8 cellular contexts compared by ENCODE assay signal in genomic region chr15:74787251-74788041, GRCh38. TPM values are rescaled to one million over a fixed set of nuclear protein-coding genes. Genes with fewer than 3 reads are reported as not detected.
DNase-seq lines count a peak whose midpoint lies in the region; ATAC-seq and TF ChIP-seq lines count a peak whose summit lies in the region.

No MANE protein-coding gene starts in this region.

- WGBS in transverse colon (ENCODE audit: low coverage in 1 of 2), 2 donors = 0 to 34% methylated on average over 1 to 13 of the region's 13 CpGs

- H3K36me3 ChIP-seq in PC-3 (ENCODE audit: low read depth, low read length) (no peaks in the 10 kb centered on the region; the same call in 1 of the 2 replicates), transverse colon (no peaks in the 10 kb centered on the region)

- peak; percentile 13 for TF ChIP-seq POLR2A in transverse colon (IDR thresholded peaks at IDR 0.05)

- H3K9me3 ChIP-seq in PC-3 (ENCODE audit: low read length) (no peaks in the 10 kb centered on the region), transverse colon (no peaks in the 10 kb centered on the region)

- intact Hi-C loops in PC-3 (cut with micrococcal nuclease) (no loop called here), transverse colon (cut with DNase I; ENCODE audit: low total_unique reads) (no loop called here)

- no peaks in the 10 kb centered on the region for H3K9me2 ChIP-seq in PC-3 (replicated peaks; ENCODE audit: low read length)

- TF ChIP-seq EP300 in transverse colon (IDR thresholded peaks at IDR 0.05; ENCODE audit: low read depth) = no peak

- H3K27me3 ChIP-seq in PC-3 (ENCODE audit: low read length) (no peaks in the 10 kb centered on the region), transverse colon (no peaks in the 10 kb centered on the region)

- ATAC-seq in GM18858 (IDR thresholded peaks at IDR 0.05; ENCODE audit: unreplicated experiment) (peak; percentile 27), HG03064 (IDR thresholded peaks at IDR 0.05; ENCODE audit: low read depth, unreplicated experiment) (peak; percentile 36), PC-3 (no peak)

- in situ Hi-C loops in transverse colon (cut with MboI; ENCODE audit: low pct_ligation_motif_present in 1 of 4, low pct_unique_long_range_greater_than_20kb in 1 of 4, low sequenced_read_pairs in 3 of 4) = no loop called here

- H3K4me2 ChIP-seq in PC-3 (ENCODE audit: low read length) = no peak overlapping the region

- no peaks in the 10 kb centered on the region for H3F3A ChIP-seq in PC-3 (ENCODE audit: low read length, unreplicated experiment)

- no TSS peak for BruUV-seq in PC-3 (replicated peaks; lab: Mats Ljungman, UMichigan)

- H3K9ac ChIP-seq in PC-3 (ENCODE audit: low read length) = no peak overlapping the region

- H3K27ac ChIP-seq in PC-3 (ENCODE audit: low read length) (no peak overlapping the region), transverse colon (peak overlapping the region; percentile 84 to 92 (median 86))

- CTCF ChIA-PET in PC-3 (lab: Charles Lee) = no interaction called here

- H3K79me2 ChIP-seq in PC-3 (ENCODE audit: low read length) = peaks cover 99% of the 10 kb centered on the region

- POLR2A ChIA-PET in PC-3 (lab: Charles Lee; ENCODE audit: unreplicated experiment) = interaction anchor here (0.6 kb wide), 1 partner anchor 133 kb away, joined by 11 read pairs; no protein-coding TSS in a partner anchor

- TF ChIP-seq CTCF in PC-3 (conservative IDR thresholded peaks at IDR 0.05; ENCODE audit: low read depth, low read length) (peak; percentile 28; the same call in 1 of the 2 replicates), fibroblast of mammary gland (conservative IDR thresholded peaks at IDR 0.05; ENCODE audit: control insufficient read depth, insufficient read depth, low read depth, low read length) (peak; percentile 48), transverse colon (IDR thresholded peaks at IDR 0.05) (peak; percentile 42 to 77 (median 56))

- H3K4me3 ChIP-seq in PC-3 (ENCODE audit: low read length) (no peak overlapping the region), fibroblast of mammary gland (ENCODE audit: control insufficient read depth, low read depth, low read length) (no peak overlapping the region), transverse colon (peak overlapping the region in 1 of 4 donors; percentile 6)

- peak; percentile 43 for DNase-seq in A172 (ENCODE audit: low spot score)
- no peak for DNase-seq in PC-3
- peak; percentile 83 for DNase-seq in activated T-helper 1 cell treated with Interleukin-2 at 50 U/mL for 16 hours (ENCODE audit: low read depth)
- peak; percentile 61 for DNase-seq in fibroblast of mammary gland (ENCODE audit: low read depth)
- peak in 32 of 56 donors; percentile 24 to 67 (median 46) for DNase-seq in nucleus accumbens (lab: John Stamatoyannopoulos, UW)
- peak; percentile 88 for DNase-seq in transverse colon

- H3K4me1 ChIP-seq in PC-3 (ENCODE audit: insufficient read depth, low read length) (peaks cover 24% of the 10 kb centered on the region), transverse colon (peaks cover 64 to 98% (median 81%) of the 10 kb centered on the region in 4 donors)

- peaks cover 29% of the 10 kb centered on the region; the same call in 1 of the 2 replicates for H4K20me1 ChIP-seq in PC-3 (ENCODE audit: low read length)

- no peak overlapping the region for H2AFZ ChIP-seq in PC-3 (ENCODE audit: low read length)

RNA-seq across cellular contexts. Expression of gene CSK, which starts 5.6 kb away (rescaled TPM):
- total RNA-seq in A172 (2014; rRNA removed; shearing (Covaris generic)) = 28.3 and 29.8 TPM in 2 replicates
- 38.0 and 50.3 TPM in 2 replicates for total RNA-seq in PC-3 (2014; rRNA removed)
- 100 to 1,000 TPM in 1 of 4 donors, 10 to 100 TPM in 3; 59.7 to 176 (median 73.4) TPM for total RNA-seq in transverse colon

RNA-seq across cellular contexts. Expression of gene LMAN1L, which starts 25.2 kb away (rescaled TPM):
- total RNA-seq in A172 (2014; rRNA removed; shearing (Covaris generic)) = not detected in 2 replicates
- total RNA-seq in PC-3 (2014; rRNA removed) (not detected in 2 replicates), transverse colon (10 to 100 TPM in 1 of 4 donors, not detected in 3; 20.2 TPM)

RNA-seq across cellular contexts. Expression of gene CYP1A2, which starts 38.8 kb away (rescaled TPM):
- total RNA-seq in A172 (2014; rRNA removed; shearing (Covaris generic)) = not detected in 2 replicates
- total RNA-seq in PC-3 (2014; rRNA removed) = not detected in 2 replicates
- total RNA-seq in transverse colon = not detected

RNA-seq across cellular contexts. Expression of gene CPLX3, which starts 39.0 kb away (rescaled TPM):
- total RNA-seq in A172 (2014; rRNA removed; shearing (Covaris generic)) = not detected in 2 replicates
- total RNA-seq in PC-3 (2014; rRNA removed) (not detected in 2 replicates), transverse colon (not detected)

RNA-seq across cellular contexts. Expression of gene ULK3, which starts 55.5 kb away (rescaled TPM):
- 35.9 and 40.1 TPM in 2 replicates for total RNA-seq in A172 (2014; rRNA removed; shearing (Covaris generic))
- total RNA-seq in PC-3 (2014; rRNA removed) = 20.3 and 29.7 TPM in 2 replicates
- total RNA-seq in transverse colon = 100 to 1,000 TPM; 138 to 473 (median 312) TPM
